In the genomic region with DNA sequence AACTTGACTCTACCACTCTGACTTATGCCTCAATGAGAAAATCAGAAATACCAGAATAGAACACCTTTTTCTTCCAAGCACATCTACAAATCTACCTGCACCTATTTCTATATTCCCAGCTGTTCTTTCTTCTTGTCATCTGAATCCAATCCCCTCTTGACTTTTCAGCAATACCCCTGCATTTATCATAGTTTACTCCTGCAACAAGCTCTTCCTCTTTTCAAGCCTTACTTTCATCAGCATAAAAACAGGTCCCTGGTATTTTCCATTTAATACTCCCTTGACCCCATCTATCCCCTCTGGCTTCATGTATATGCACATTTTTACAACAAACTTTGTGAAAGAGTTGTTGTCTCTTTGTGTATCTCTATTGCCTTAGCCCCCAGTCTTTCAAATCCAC, we compare ENCODE assay signal across 32 cellular contexts.
"Had no signal": no experiment of that assay in that cellular context is flagged by ENCODE, and none has a peak within 500 bp of the region (broad histone marks: within the 10 kb centered on the region; RNA-seq: fewer than 3 reads in every experiment).

No MANE protein-coding gene starts in this region.

- ATAC-seq: activated CD4-positive, CD25-positive, alpha-beta regulatory T cell treated with anti-CD3 and anti-CD28 coated beads, Interleukin-2, amount 50 U/mL, for 24 hours; activated CD8-positive, alpha-beta T cell treated with anti-CD3 and anti-CD28 coated beads for 36 hours; foreskin keratinocyte; gastrocnemius medialis; heart left ventricle; T-helper 17 cell had no signal

- H3K4me3 ChIP-seq: ascending aorta, breast epithelium, cardiac muscle cell, colonic mucosa, esophagus muscularis mucosa, gastrocnemius medialis, heart left ventricle had no signal

- H3K4me3 Mint-ChIP-seq: activated B cell treated with CpG ODN at 0.5 μM for 24 hours; activated CD8-positive, alpha-beta T cell treated with anti-CD3 and anti-CD28 coated beads for 36 hours; activated naive CD8-positive, alpha-beta T cell treated with anti-CD3 and anti-CD28 coated beads, Interleukin-2, amount 10 ng/mL, durations not matched to agents 7 days and 5 days had no signal

- H3K4me1 ChIP-seq: foreskin keratinocyte had no signal

- H3K9me3 Mint-ChIP-seq: activated B cell treated with CpG ODN at 0.5 μM for 24 hours; activated CD8-positive, alpha-beta T cell treated with anti-CD3 and anti-CD28 coated beads for 36 hours; activated naive CD8-positive, alpha-beta T cell treated with anti-CD3 and anti-CD28 coated beads, Interleukin-2, amount 10 ng/mL, durations not matched to agents 7 days and 5 days; brain; T-helper 2 cell treated with Interferon-gamma antibody and Interleukin-4, amounts not matched to agents 5 μg/mL and 100 μg/mL, for 36 hours had no signal

- H3K9me3 ChIP-seq: ascending aorta, breast epithelium, colonic mucosa, esophagus muscularis mucosa, gastrocnemius medialis, heart left ventricle had no signal

- H3K27me3 Mint-ChIP-seq: activated B cell treated with CpG ODN at 0.5 μM for 24 hours; activated CD8-positive, alpha-beta T cell treated with anti-CD3 and anti-CD28 coated beads for 36 hours; activated naive CD8-positive, alpha-beta T cell treated with anti-CD3 and anti-CD28 coated beads, Interleukin-2, amount 10 ng/mL, durations not matched to agents 7 days and 5 days; brain; T-helper 17 cell had no signal

- H3K27ac ChIP-seq: ascending aorta, breast epithelium, cardiac muscle cell, colonic mucosa, esophagus muscularis mucosa, foreskin keratinocyte, gastrocnemius medialis, heart left ventricle, WERI-Rb-1 had no signal

- DNase-seq: activated B cell treated with CpG ODN at 0.5 μM for 24 hours; activated CD4-positive, alpha-beta T cell treated with anti-CD3 and anti-CD28 coated beads for 48 hours; activated CD4-positive, alpha-beta T cell treated with anti-CD3 and anti-CD28 coated beads, Interleukin-2, amount 50 U/mL, for 1 hour; activated CD4-positive, alpha-beta T cell treated with anti-CD3 and anti-CD28 coated beads, Interleukin-2, amount 50 U/mL, for 48 hours; activated CD8-positive, alpha-beta memory T cell treated with anti-CD3 and anti-CD28 coated beads for 24 hours; activated CD8-positive, alpha-beta T cell treated with anti-CD3 and anti-CD28 coated beads for 36 hours; activated effector memory CD4-positive, alpha-beta T cell treated with Interleukin-2 at 50 U/mL for 16 hours; activated gamma-delta T cell treated with Interleukin-2 at 50 U/mL for 16 hours; activated naive CD4-positive, alpha-beta T cell treated with anti-CD3 and anti-CD28 coated beads, Interleukin-2, amount 50 U/mL, for 16 hours; activated naive CD4-positive, alpha-beta T cell treated with Interleukin-2 at 50 U/mL for 16 hours; activated naive CD8-positive, alpha-beta T cell treated with anti-CD3 and anti-CD28 coated beads, Interleukin-2, amount 10 ng/mL, durations not matched to agents 7 days and 5 days; activated T-cell treated with anti-CD3 and anti-CD28 coated beads, Interleukin-2, amount 50 U/mL, for 48 hours; central memory CD4-positive, alpha-beta T cell; cerebellar nuclear complex; colonic mucosa; effector memory CD4-positive, alpha-beta T cell; erythroblast; foreskin keratinocyte; gastrocnemius medialis; glutamatergic neuron; heart left ventricle; hypothalamus; T-helper 17 cell; T1000; WERI-Rb-1 had no signal

- H3K27me3 ChIP-seq: ascending aorta, breast epithelium, cardiac muscle cell, colonic mucosa, foreskin keratinocyte, gastrocnemius medialis, heart left ventricle had no signal

- H3K27ac Mint-ChIP-seq: activated B cell treated with CpG ODN at 0.5 μM for 24 hours; activated CD8-positive, alpha-beta T cell treated with anti-CD3 and anti-CD28 coated beads for 36 hours; brain; T-helper 2 cell treated with Interferon-gamma antibody and Interleukin-4, amounts not matched to agents 5 μg/mL and 100 μg/mL, for 36 hours had no signal

- H3K36me3 ChIP-seq: breast epithelium, colonic mucosa had no signal
